10 cellular contexts compared by ENCODE assay signal in the genomic region with DNA sequence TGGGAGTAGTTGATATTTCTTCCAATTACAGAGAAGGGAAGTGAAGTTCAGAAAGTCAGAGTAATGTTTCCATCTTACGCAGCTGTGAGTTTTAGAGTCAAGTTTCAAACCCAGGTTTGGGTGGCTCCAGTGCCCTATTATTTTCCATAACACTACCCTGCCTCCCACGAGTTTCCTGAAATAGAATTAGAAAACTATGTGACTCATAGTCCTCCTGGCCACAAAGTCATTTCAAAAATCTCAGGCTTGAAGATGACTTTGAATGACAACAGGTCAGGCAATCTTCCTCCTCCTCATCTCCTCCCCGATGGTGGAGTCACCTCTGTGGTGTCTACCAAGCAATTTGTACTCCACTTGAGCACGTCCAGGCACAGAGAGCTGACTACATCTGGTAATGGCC.
DNase-seq lines count a peak whose midpoint lies in the region; ATAC-seq, FAIRE-seq and TF ChIP-seq lines count a peak whose summit lies in the region.
"Had no signal": no experiment of that assay in that cellular context is flagged by ENCODE, and none has a peak within 500 bp of the region (broad histone marks: within the 10 kb centered on the region; RNA-seq: fewer than 3 reads in every experiment).

No MANE protein-coding gene starts in this region.

- dilution Hi-C loops in mammary epithelial cell (cut with HindIII; ENCODE audit: low sequenced_read_pairs) = no loop called here

- no peak for ATAC-seq in CD4-positive, CD25-positive, alpha-beta regulatory T cell (ENCODE audit: low read depth in 2 of 2)
- ATAC-seq in GM19452 (IDR thresholded peaks at IDR 0.05; ENCODE audit: unreplicated experiment) = peak; percentile 32
- ATAC-seq in HG03442 (IDR thresholded peaks at IDR 0.05; ENCODE audit: unreplicated experiment) = peak; percentile 45
- ATAC-seq in left lobe of liver = no peak

- peaks cover 0 to 3% (median 2%) of the 10 kb centered on the region in 7 donors for H3K9me3 Mint-ChIP-seq in CD4-positive, CD25-positive, alpha-beta regulatory T cell

- BruUV-seq in mammary epithelial cell (replicated peaks; lab: Mats Ljungman, UMichigan) = no TSS peak

- peaks cover 89% of the 10 kb centered on the region for H3K4me1 ChIP-seq in CD4-positive, CD25-positive, alpha-beta regulatory T cell (ENCODE audit: control insufficient read depth, insufficient read depth, low read length, poor library complexity, severe bottlenecking)
- H3K4me1 ChIP-seq in mammary epithelial cell (ENCODE audit: insufficient read depth, low read length) = peaks cover 38% of the 10 kb centered on the region
- H3K4me1 ChIP-seq: stomach had no signal

- no peaks in the 10 kb centered on the region for H3K79me2 ChIP-seq in mammary epithelial cell (ENCODE audit: insufficient read depth, low read length)

- FAIRE-seq in frontal cortex (lab: Jason Lieb, UNC) = no peak

- no peak overlapping the region for H3K4me2 ChIP-seq in mammary epithelial cell (ENCODE audit: insufficient read depth, low read depth, low read length)

- WGBS in mammary epithelial cell (ENCODE audit: low coverage, missing lambda C conversion rate) = 31% methylated on average over 4 of the region's 4 CpGs

- H3K36me3 Mint-ChIP-seq in CD4-positive, CD25-positive, alpha-beta regulatory T cell = peaks cover 8% of the 10 kb centered on the region

- H3K9me3 ChIP-seq in CD4-positive, CD25-positive, alpha-beta regulatory T cell (ENCODE audit: control insufficient read depth in 2 of 2, low read length in 2 of 2) = no peaks in the 10 kb centered on the region
- no peaks in the 10 kb centered on the region for H3K9me3 ChIP-seq in mammary epithelial cell (replicated peaks; ENCODE audit: insufficient read depth, low read length)
- H3K9me3 ChIP-seq: stomach had no signal

- no peak overlapping the region for H2AFZ ChIP-seq in mammary epithelial cell (ENCODE audit: low read depth, low read length)

- H3K27ac Mint-ChIP-seq in CD4-positive, CD25-positive, alpha-beta regulatory T cell = peak overlapping the region; percentile 78 to 98 (median 90)

- no peaks in the 10 kb centered on the region for H3K27me3 Mint-ChIP-seq in CD4-positive, CD25-positive, alpha-beta regulatory T cell

- CTCF ChIA-PET in mammary epithelial cell (lab: Charles Lee; ENCODE audit: low non-redundant PET) = no interaction called here

- no peak for TF ChIP-seq CTCF in mammary epithelial cell (conservative IDR thresholded peaks at IDR 0.05 in 1 of 2, IDR thresholded peaks at IDR 0.05 in 1 of 2; ENCODE audit: extremely low read depth in 1 of 2, insufficient read depth in 1 of 2, low read depth in 1 of 2, low read length in 2 of 2)

- in situ Hi-C loops in mammary epithelial cell (cut with MboI; ENCODE audit: low sequenced_read_pairs in 2 of 2) = no loop called here

- no peak overlapping the region for H3K9ac ChIP-seq in mammary epithelial cell (ENCODE audit: insufficient read depth, low read length)

- DNase-seq in CD4-positive, CD25-positive, alpha-beta regulatory T cell = peak in 1 of 3 donors; percentile 32
- DNase-seq in mammary epithelial cell (peak; percentile 36), hypothalamus (lab: John Stamatoyannopoulos, UW) (no peak), NCI-H187 treated with DMSO at 0.1 percent for 48 hours (lab: John Stamatoyannopoulos, UW) (no peak), frontal cortex (ENCODE audit: low spot score in 2 of 2) (no peak), left lobe of liver (ENCODE audit: low spot score) (no peak)
- DNase-seq: NCI-H774, stomach had no signal

- H3K27me3 ChIP-seq in CD4-positive, CD25-positive, alpha-beta regulatory T cell (ENCODE audit: control insufficient read depth, insufficient read depth, low read length) = no peaks in the 10 kb centered on the region
- H3K27me3 ChIP-seq in mammary epithelial cell (ENCODE audit: insufficient read depth, low read length) = no peaks in the 10 kb centered on the region
- H3K27me3 ChIP-seq: stomach had no signal

- peak overlapping the region; percentile 80 for H3K27ac ChIP-seq in CD4-positive, CD25-positive, alpha-beta regulatory T cell (ENCODE audit: insufficient read depth, low read length, poor library complexity, severe bottlenecking)
- H3K27ac ChIP-seq in mammary epithelial cell (ENCODE audit: insufficient read depth, low read depth, low read length) = no peak overlapping the region
- H3K27ac ChIP-seq: stomach had no signal

- intact Hi-C loops in mammary epithelial cell (cut with micrococcal nuclease) = no loop called here

- H4K20me1 ChIP-seq in mammary epithelial cell (ENCODE audit: insufficient read depth, low read length) = no peaks in the 10 kb centered on the region

- no peaks in the 10 kb centered on the region for H3K36me3 ChIP-seq in CD4-positive, CD25-positive, alpha-beta regulatory T cell (ENCODE audit: control insufficient read depth, insufficient read depth, low read length)
- H3K36me3 ChIP-seq in mammary epithelial cell (ENCODE audit: insufficient read depth, low read length) = no peaks in the 10 kb centered on the region
- H3K36me3 ChIP-seq: stomach had no signal

- peaks cover 52 to 99% (median 92%) of the 10 kb centered on the region in 4 donors for H3K4me1 Mint-ChIP-seq in CD4-positive, CD25-positive, alpha-beta regulatory T cell

- H3K4me3 ChIP-seq in CD4-positive, CD25-positive, alpha-beta regulatory T cell (ENCODE audit: low read depth, low read length) = peak overlapping the region; percentile 45
- no peak overlapping the region for H3K4me3 ChIP-seq in mammary epithelial cell (replicated peaks in 1 of 3; ENCODE audit: insufficient read depth in 1 of 3, low read depth in 2 of 3, low read length in 3 of 3)
- H3K4me3 ChIP-seq: stomach had no signal

- peak overlapping the region; percentile 4 to 71 (median 24) for H3K4me3 Mint-ChIP-seq in CD4-positive, CD25-positive, alpha-beta regulatory T cell

Comparison
In these comparisons a context has a peak if more than half of its experiments do, and no peak if none do; other contexts are left out.
1. ATAC-seq: peak in GM19452 (single experiment) and HG03442 (single experiment); none in CD4-positive, CD25-positive, alpha-beta regulatory T cell (0 of 2) and left lobe of liver (single experiment).